In genomic region chr5:57692582-57693487, GRCh38 we compare ENCODE assay signal across 1 cellular context.
TF ChIP-seq lines count a peak whose summit lies in the region.

No MANE protein-coding gene starts in this region.

TF ChIP-seq in HepG2, 621 proteins besides CTCF, POLR2A, EP300 and RAD21 (continued from another document):
- 0 out of 2 replicates have a peak, but pooled peaks have one; percentile 25 for TF ChIP-seq KMT2A (CRISPR knock-in tag; IDR thresholded peaks at IDR 0.05)
- TF ChIP-seq ZNF607 (CRISPR knock-in tag; IDR thresholded peaks at IDR 0.05; ENCODE audit: borderline replicate concordance): no peak
- TF ChIP-seq HES4 (CRISPR knock-in tag; IDR thresholded peaks at IDR 0.05; ENCODE audit: borderline replicate concordance): no peak
- no peak; the same call in 1 of the 2 replicates for TF ChIP-seq NR2C2 (CRISPR knock-in tag; IDR thresholded peaks at IDR 0.05; ENCODE audit: borderline replicate concordance)
TF ChIP-seq in HepG2: peak in this region for 105.
